In the genomic region with DNA sequence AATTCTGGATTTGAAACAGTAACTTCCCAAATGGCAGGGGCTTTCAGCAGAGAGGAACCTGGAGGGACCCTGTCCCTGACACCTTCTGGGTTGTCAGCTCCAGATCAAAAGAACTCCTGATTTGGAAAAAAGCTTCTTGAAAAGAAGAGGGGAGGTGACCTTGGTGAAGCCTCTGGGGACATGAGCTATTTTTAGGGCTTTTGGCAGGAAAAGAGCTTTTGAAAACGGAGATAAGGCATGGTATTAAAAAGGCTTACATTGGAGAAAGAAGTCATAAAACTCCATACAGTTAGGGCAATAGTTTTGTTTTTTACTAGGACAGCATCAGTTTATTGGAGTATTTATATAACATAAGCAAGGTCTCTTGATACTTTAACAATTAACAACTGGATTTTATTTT, we compare ENCODE assay signal across 8 cellular contexts.
A peak's percentile ranks its signal among the peaks of the same experiment; 100 is the strongest.
DNase-seq lines count a peak whose midpoint lies in the region; ATAC-seq, FAIRE-seq and TF ChIP-seq lines count a peak whose summit lies in the region.
"Not testable (repeated sequence)": the region's sequence is repeated elsewhere in the genome, so short reads cannot be mapped to it uniquely, and the experiment has no call there.

No MANE protein-coding gene starts in this region.

- intact Hi-C loops in activated B cell treated with CpG ODN at 0.5 μM for 24 hours (cut with micrococcal nuclease); right cardiac atrium (cut with DNase I): not testable (repeated sequence)

- H4K20me1 ChIP-seq in astrocyte (ENCODE audit: insufficient read depth, low read length), result not testable (repeated sequence)

- H3K4me1 Mint-ChIP-seq in activated B cell treated with CpG ODN at 0.5 μM for 24 hours, result peaks cover 11% of the 10 kb centered on the region
- H3K4me1 Mint-ChIP-seq in astrocyte (ENCODE audit: low read depth, unreplicated experiment); glutamatergic neuron (ENCODE audit: low read depth, unreplicated experiment); type B pancreatic cell (ENCODE audit: unreplicated experiment): not testable (repeated sequence)

- not testable (repeated sequence) for H3K27ac Mint-ChIP-seq in activated B cell treated with CpG ODN at 0.5 μM for 24 hours; astrocyte (ENCODE audit: unreplicated experiment); glutamatergic neuron (ENCODE audit: unreplicated experiment); type B pancreatic cell

- H3K9me3 ChIP-seq in BE2C; HEK293 (ENCODE audit: control insufficient read depth, insufficient read depth, low read depth, low read length); astrocyte (ENCODE audit: insufficient read depth, low read depth, low read length); right cardiac atrium (ENCODE audit: control insufficient read depth, low read length): not testable (repeated sequence)

- not testable (repeated sequence) for H3K36me3 ChIP-seq in BE2C; HEK293 (ENCODE audit: control insufficient read depth in 2 of 2, insufficient read depth in 1 of 2, low read length in 2 of 2); astrocyte (ENCODE audit: insufficient read depth, low read length)

- H3K4me3 ChIP-seq in BE2C (ENCODE audit: low read depth, low read length) (peak overlapping the region; percentile 34; the same call in 1 of the 2 replicates), right cardiac atrium (ENCODE audit: low read length) (peak overlapping the region; percentile 39)
- H3K4me3 ChIP-seq in HEK293 (ENCODE audit: low read depth, low read length); astrocyte (ENCODE audit: insufficient read depth, low read depth, low read length): not testable (repeated sequence)

- H3K9me3 Mint-ChIP-seq in activated B cell treated with CpG ODN at 0.5 μM for 24 hours; astrocyte (ENCODE audit: unreplicated experiment); glutamatergic neuron (ENCODE audit: unreplicated experiment); type B pancreatic cell: not testable (repeated sequence)

- H3K79me2 ChIP-seq in astrocyte (ENCODE audit: insufficient read depth, low read length), result not testable (repeated sequence)

- not testable (repeated sequence) for TF ChIP-seq CTCF in BE2C (IDR thresholded peaks at IDR 0.05; ENCODE audit: low read depth, low read length); HEK293 (tag by site-specific recombination; IDR thresholded peaks at IDR 0.05); activated B cell treated with CpG ODN at 0.5 μM for 24 hours (IDR thresholded peaks at IDR 0.05); astrocyte (IDR thresholded peaks at IDR 0.05; ENCODE audit: insufficient read depth, low read depth, low read length); glutamatergic neuron (IDR thresholded peaks at IDR 0.05; ENCODE audit: partially characterized antibody, unreplicated experiment); type B pancreatic cell (conservative IDR thresholded peaks at IDR 0.05)

- not testable (repeated sequence) for ATAC-seq in activated B cell treated with CpG ODN at 0.5 μM for 24 hours (ENCODE audit: low read depth)
- ATAC-seq in right cardiac atrium, result peak; percentile 28 to 34

- CTCF ChIA-PET in HEK293 (lab: Yijun Ruan, JAX); activated B cell treated with CpG ODN at 0.5 μM for 24 hours (lab: Charles Lee): not testable (repeated sequence)

- H3K27me3 Mint-ChIP-seq in activated B cell treated with CpG ODN at 0.5 μM for 24 hours, result peaks cover 21% of the 10 kb centered on the region
- H3K27me3 Mint-ChIP-seq in astrocyte (ENCODE audit: low read depth, unreplicated experiment), result peaks cover 17% of the 10 kb centered on the region
- not testable (repeated sequence) for H3K27me3 Mint-ChIP-seq in glutamatergic neuron (ENCODE audit: unreplicated experiment); type B pancreatic cell

- FAIRE-seq in astrocyte (lab: Jason Lieb, UNC), result not testable (repeated sequence)

- DNase-seq in BE2C; activated B cell treated with CpG ODN at 0.5 μM for 24 hours; astrocyte (ENCODE audit: low read depth); glutamatergic neuron; right cardiac atrium; type B pancreatic cell (ENCODE audit: extremely low spot score, unreplicated experiment): not testable (repeated sequence)
- peak; percentile 2 for DNase-seq in retina

- not testable (repeated sequence) for H3K9ac ChIP-seq in astrocyte (ENCODE audit: low read length)

- not testable (repeated sequence) for H3K36me3 Mint-ChIP-seq in activated B cell treated with CpG ODN at 0.5 μM for 24 hours (ENCODE audit: low read depth); astrocyte (ENCODE audit: low read depth, unreplicated experiment); glutamatergic neuron (ENCODE audit: unreplicated experiment); type B pancreatic cell

- peak overlapping the region; percentile 26 for H3K4me2 ChIP-seq in astrocyte (ENCODE audit: low read length)

- not testable (repeated sequence) for H3K4me1 ChIP-seq in BE2C; HEK293 (ENCODE audit: control insufficient read depth, insufficient read depth, low read length); astrocyte (ENCODE audit: insufficient read depth, low read length); right cardiac atrium (ENCODE audit: control insufficient read depth, insufficient read depth, low read length)

- H2AFZ ChIP-seq in astrocyte (ENCODE audit: low read depth, low read length), result not testable (repeated sequence)

- peak overlapping the region; percentile 59 for H3K4me3 Mint-ChIP-seq in activated B cell treated with CpG ODN at 0.5 μM for 24 hours
- not testable (repeated sequence) for H3K4me3 Mint-ChIP-seq in astrocyte (ENCODE audit: unreplicated experiment)
- H3K4me3 Mint-ChIP-seq in glutamatergic neuron (ENCODE audit: unreplicated experiment), result peak overlapping the region; percentile 52
- H3K4me3 Mint-ChIP-seq in type B pancreatic cell, result peak overlapping the region; percentile 54

- peak overlapping the region; percentile 64; the same call in 1 of the 2 replicates for H3K27ac ChIP-seq in HEK293 (ENCODE audit: extremely low read depth, low read depth, low read length)
- not testable (repeated sequence) for H3K27ac ChIP-seq in astrocyte (ENCODE audit: low read depth, low read length); right cardiac atrium (ENCODE audit: low read length)

- POLR2A ChIA-PET in HEK293 (lab: Yijun Ruan, JAX); activated B cell treated with CpG ODN at 0.5 μM for 24 hours (lab: Charles Lee): not testable (repeated sequence)

- not testable (repeated sequence) for H3K27me3 ChIP-seq in BE2C; astrocyte (ENCODE audit: insufficient read depth, low read length); right cardiac atrium (ENCODE audit: control insufficient read depth, insufficient read depth)

- 0% methylated on average over 1 of the region's 1 CpG for WGBS in right cardiac atrium
